1 cellular context compared by ENCODE assay signal in genomic region chr17:44095647-44096496, GRCh38.
A peak's percentile ranks its signal among the peaks of the same experiment; 100 is the strongest.
TF ChIP-seq lines count a peak whose summit lies in the region.

No MANE protein-coding gene starts in this region.

TF ChIP-seq in HEK293, 187 proteins besides CTCF, POLR2A, EP300 and RAD21 (continued from another document):
- TF ChIP-seq PATZ1 (tag by site-specific recombination; IDR thresholded peaks at IDR 0.05) (peak; percentile 86), ZNF350 (tag by site-specific recombination; IDR thresholded peaks at IDR 0.05) (no peak), SP3 (tag by site-specific recombination; IDR thresholded peaks at IDR 0.05) (peak; percentile 67), ZNF792 (tag by site-specific recombination; IDR thresholded peaks at IDR 0.05) (no peak), HOXD13 (CRISPR knock-in tag; IDR thresholded peaks at IDR 0.05; ENCODE audit: borderline replicate concordance) (no peak), ZBTB8A (tag by site-specific recombination; IDR thresholded peaks at IDR 0.05) (peak; percentile 42; the same call in 1 of the 2 replicates), ZNF518A (tag by site-specific recombination; conservative IDR thresholded peaks at IDR 0.05; ENCODE audit: low read depth) (no peak; the same call in 1 of the 2 replicates), KLF8 (tag by site-specific recombination; IDR thresholded peaks at IDR 0.05) (peak; percentile 83), ZNF341 (tag by site-specific recombination; IDR thresholded peaks at IDR 0.05; ENCODE audit: low read depth) (peak; percentile 99), PRDM10 (tag by site-specific recombination; IDR thresholded peaks at IDR 0.05) (peak; percentile 88), ZBTB44 (tag by site-specific recombination; IDR thresholded peaks at IDR 0.05) (no peak), KLF17 (tag by site-specific recombination; IDR thresholded peaks at IDR 0.05) (peak; percentile 66), WT1 (tag by site-specific recombination; IDR thresholded peaks at IDR 0.05) (peak; percentile 81), ZBTB20 (tag by site-specific recombination; IDR thresholded peaks at IDR 0.05) (peak; percentile 65), SP2 (tag by site-specific recombination; IDR thresholded peaks at IDR 0.05) (peak; percentile 84), ZNF423 (tag by site-specific recombination; IDR thresholded peaks at IDR 0.05) (no peak), ZNF202 (tag by site-specific recombination; IDR thresholded peaks at IDR 0.05; ENCODE audit: borderline replicate concordance) (no peak), ZNF843 (tag by site-specific recombination; IDR thresholded peaks at IDR 0.05) (peak; percentile 43; the same call in 1 of the 2 replicates), ZFP69B (tag by site-specific recombination; IDR thresholded peaks at IDR 0.05) (0 out of 2 replicates have a peak, but pooled peaks have one; percentile 31)
